Comparison of ENCODE assay signal across 13 cellular contexts in the genomic region with DNA sequence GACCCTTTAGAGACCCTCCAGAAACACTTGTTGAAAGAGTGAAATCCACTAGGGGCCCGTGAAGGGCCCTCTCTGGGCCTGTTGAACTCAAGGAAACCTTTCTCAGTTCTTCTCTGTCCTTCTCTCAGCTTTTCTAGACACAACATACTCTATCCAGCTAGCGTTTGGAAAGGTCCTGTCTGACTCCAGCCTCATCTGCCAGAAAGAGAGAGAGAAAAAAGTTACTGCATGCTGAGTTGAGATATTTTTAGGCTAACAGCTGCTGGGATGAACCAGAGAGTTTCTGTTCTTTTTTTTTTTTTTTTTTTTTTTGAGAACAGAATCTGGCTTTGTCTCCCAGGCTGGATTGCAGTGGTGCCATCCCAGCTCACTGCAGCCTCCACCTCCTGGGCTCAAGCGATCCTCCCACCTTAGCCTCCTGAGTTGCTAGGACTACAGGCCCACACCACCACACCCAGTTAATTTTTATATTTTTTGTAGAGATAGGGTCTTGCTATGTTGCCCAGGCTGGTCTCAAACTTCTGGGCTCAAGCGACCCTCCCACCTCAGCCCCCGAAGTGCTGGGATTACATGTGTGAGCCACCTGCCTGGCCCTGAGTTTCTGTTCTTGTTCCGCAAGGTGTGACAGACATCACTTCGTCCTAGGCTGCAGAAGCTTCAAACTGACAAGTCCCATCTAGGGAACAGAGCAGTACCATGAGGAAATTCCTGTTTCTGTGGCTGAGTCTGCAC. TPM values are rescaled to one million over a fixed set of nuclear protein-coding genes. Genes with fewer than 3 reads are reported as not detected.
DNase-seq lines count a peak whose midpoint lies in the region; ATAC-seq, FAIRE-seq and TF ChIP-seq lines count a peak whose summit lies in the region.
"Had no signal": no experiment of that assay in that cellular context is flagged by ENCODE, and none has a peak within 500 bp of the region (broad histone marks: within the 10 kb centered on the region; RNA-seq: fewer than 3 reads in every experiment).

No MANE protein-coding gene starts in this region.

- H3K27ac ChIP-seq in HEK293 (ENCODE audit: extremely low read depth, low read depth, low read length) (no peak overlapping the region), astrocyte (ENCODE audit: low read depth, low read length) (no peak overlapping the region), sigmoid colon (peak overlapping the region in 3 of 4 donors; percentile 55 to 67 (median 66))

- DNase-seq in astrocyte (ENCODE audit: low read depth) (no peak), left ventricle myocardium superior (no peak), sigmoid colon (no peak)
- no peak for DNase-seq in activated effector memory CD4-positive, alpha-beta T cell treated with Interleukin-2 at 50 U/mL for 16 hours
- DNase-seq in activated T-cell treated with anti-CD3 and anti-CD28 coated beads, Interleukin-2, amount 50 U/mL, for 1 hour = no peak
- DNase-seq: activated naive CD4-positive, alpha-beta T cell treated with Interleukin-2 at 50 U/mL for 16 hours; NCI-H510A treated with DMSO at 0.1 percent for 48 hours had no signal

- H4K20me1 ChIP-seq in astrocyte (ENCODE audit: insufficient read depth, low read length) = no peaks in the 10 kb centered on the region

- peak; percentile 77 for ATAC-seq in left ventricle myocardium superior
- no peak for ATAC-seq in GM18502 (IDR thresholded peaks at IDR 0.05; ENCODE audit: poor library complexity, unreplicated experiment)
- no peak for ATAC-seq in HG03521 (IDR thresholded peaks at IDR 0.05; ENCODE audit: unreplicated experiment)

- H3K4me2 ChIP-seq in astrocyte (ENCODE audit: low read length) = no peak overlapping the region

- no peaks in the 10 kb centered on the region for H3K9me3 Mint-ChIP-seq in astrocyte (ENCODE audit: unreplicated experiment)

- no peak overlapping the region for H3K9ac ChIP-seq in astrocyte (ENCODE audit: low read length)

- H3K36me3 ChIP-seq in HEK293 (ENCODE audit: control insufficient read depth in 2 of 2, insufficient read depth in 1 of 2, low read length in 2 of 2) (no peaks in the 10 kb centered on the region), astrocyte (ENCODE audit: insufficient read depth, low read length) (no peaks in the 10 kb centered on the region), sigmoid colon (no peaks in the 10 kb centered on the region)

- no peak overlapping the region for H2AFZ ChIP-seq in astrocyte (ENCODE audit: low read depth, low read length)

- no peaks in the 10 kb centered on the region for H3K27me3 Mint-ChIP-seq in astrocyte (ENCODE audit: low read depth, unreplicated experiment)

- intact Hi-C loops in left ventricle myocardium superior (cut with micrococcal nuclease) = no loop called here
- intact Hi-C loops in sigmoid colon (cut with DNase I) = no loop called here

- TF ChIP-seq POLR2A in sigmoid colon (IDR thresholded peaks at IDR 0.05) = no peak

- H3K4me3 ChIP-seq in HEK293 (ENCODE audit: low read depth, low read length) = no peak overlapping the region
- H3K4me3 ChIP-seq in astrocyte (ENCODE audit: insufficient read depth, low read depth, low read length) = no peak overlapping the region
- no peak overlapping the region for H3K4me3 ChIP-seq in sigmoid colon
- H3K4me3 ChIP-seq: skin epidermis had no signal

- TF ChIP-seq EP300 in sigmoid colon (IDR thresholded peaks at IDR 0.05) = no peak

- no peaks in the 10 kb centered on the region for H3K36me3 Mint-ChIP-seq in astrocyte (ENCODE audit: low read depth, unreplicated experiment)

- peak overlapping the region; percentile 79 for H3K27ac Mint-ChIP-seq in astrocyte (ENCODE audit: unreplicated experiment)

- H3K9me3 ChIP-seq in HEK293 (ENCODE audit: control insufficient read depth, insufficient read depth, low read depth, low read length) = no peaks in the 10 kb centered on the region
- no peaks in the 10 kb centered on the region for H3K9me3 ChIP-seq in astrocyte (ENCODE audit: insufficient read depth, low read depth, low read length)
- H3K9me3 ChIP-seq in sigmoid colon = no peaks in the 10 kb centered on the region

- H3K4me1 Mint-ChIP-seq in astrocyte (ENCODE audit: low read depth, unreplicated experiment) = peaks cover 12% of the 10 kb centered on the region

- no peaks in the 10 kb centered on the region for H3K79me2 ChIP-seq in astrocyte (ENCODE audit: insufficient read depth, low read length)

- POLR2A ChIA-PET in HEK293 (lab: Yijun Ruan, JAX) = interaction anchor here (0.6 kb wide), 1 partner anchor 174 kb away, joined by 3 read pairs; no protein-coding TSS in a partner anchor

- no peak for FAIRE-seq in astrocyte (lab: Jason Lieb, UNC)
- FAIRE-seq: colon, H1 had no signal

- H3K27me3 ChIP-seq in astrocyte (ENCODE audit: insufficient read depth, low read length) (no peaks in the 10 kb centered on the region), sigmoid colon (no peaks in the 10 kb centered on the region)

- TF ChIP-seq CTCF in HEK293 (tag by site-specific recombination; IDR thresholded peaks at IDR 0.05) (no peak), astrocyte (IDR thresholded peaks at IDR 0.05; ENCODE audit: insufficient read depth, low read depth, low read length) (no peak), sigmoid colon (IDR thresholded peaks at IDR 0.05) (no peak)

- WGBS in sigmoid colon, 2 donors = 81 to 89% methylated on average over 7 of the region's 7 CpGs

- no peak overlapping the region for H3K4me3 Mint-ChIP-seq in astrocyte (ENCODE audit: unreplicated experiment)

- H3K4me1 ChIP-seq in HEK293 (ENCODE audit: control insufficient read depth, insufficient read depth, low read length) = no peaks in the 10 kb centered on the region
- H3K4me1 ChIP-seq in astrocyte (ENCODE audit: insufficient read depth, low read length) = peaks cover 5% of the 10 kb centered on the region
- peaks cover 0 to 18% (median 11%) of the 10 kb centered on the region in 4 donors for H3K4me1 ChIP-seq in sigmoid colon

- CTCF ChIA-PET in HEK293 (lab: Yijun Ruan, JAX) = interaction anchor here (0.6 to 0.8 kb wide), 3 partner anchors 30 to 144 kb away, joined by 3 to 4 read pairs (median 3); no protein-coding TSS in a partner anchor

TF ChIP-seq in HEK293, 187 proteins besides CTCF, POLR2A, EP300 and RAD21:
- TF ChIP-seq ZNF121 (tag by site-specific recombination; IDR thresholded peaks at IDR 0.05) = peak; percentile 80
- no peak for TF ChIP-seq ZNF626 (tag by site-specific recombination; IDR thresholded peaks at IDR 0.05)

RNA-seq across cellular contexts. Expression of a gene that starts 14.9 kb away (rescaled TPM):
- 56.1 and 58.2 TPM in 2 replicates for total RNA-seq in astrocyte
- 55.4 TPM for total RNA-seq in left ventricle myocardium superior
- total RNA-seq in sigmoid colon = 10 to 100 TPM; 39.3 to 50.7 (median 42.5) TPM
- polyA plus RNA-seq in sigmoid colon = 10 to 100 TPM in 1 of 3 donors, 1 to 10 TPM in 2; 4.6 to 14.5 (median 7.8) TPM

Comparison
In these comparisons a context has a peak if more than half of its experiments do, and no peak if none do; other contexts are left out.
1. H3K27ac ChIP-seq: peak in sigmoid colon (3 of 4); none in HEK293 (single experiment) and astrocyte (single experiment).